In genomic region chr13:29594310-29594709, GRCh38 we compare ENCODE assay signal across 1 cellular context.
A peak's percentile ranks its signal among the peaks of the same experiment; 100 is the strongest.
TF ChIP-seq lines count a peak whose summit lies in the region.

No MANE protein-coding gene starts in this region.

TF ChIP-seq in GM12878, 131 proteins besides CTCF, POLR2A, EP300 and RAD21 (continued from another document):
- TF ChIP-seq CREB1 (IDR thresholded peaks at IDR 0.05; ENCODE audit: low read depth) (0 out of 2 replicates have a peak, but pooled peaks have one; percentile 15), KAT2A (conservative IDR thresholded peaks at IDR 0.05; ENCODE audit: control insufficient read depth, low read depth, low read length) (no peak), SMAD1 (IDR thresholded peaks at IDR 0.05; ENCODE audit: low read depth, partially characterized antibody) (peak; percentile 31), RFX5 (IDR thresholded peaks at IDR 0.05; ENCODE audit: low read depth, low read length) (no peak), SKIL (IDR thresholded peaks at IDR 0.05; ENCODE audit: low read depth, poor library complexity, severe bottlenecking) (peak; percentile 22), NFYA (IDR thresholded peaks at IDR 0.05; ENCODE audit: borderline replicate concordance, low read depth, low read length) (no peak), ATF7 (IDR thresholded peaks at IDR 0.05; ENCODE audit: low read depth) (0 out of 2 replicates have a peak, but pooled peaks have one; percentile 21), YY1 (IDR thresholded peaks at IDR 0.05; ENCODE audit: low read depth, low read length) (0 out of 2 replicates have a peak, but pooled peaks have one; percentile 10)
